In the genomic region with DNA sequence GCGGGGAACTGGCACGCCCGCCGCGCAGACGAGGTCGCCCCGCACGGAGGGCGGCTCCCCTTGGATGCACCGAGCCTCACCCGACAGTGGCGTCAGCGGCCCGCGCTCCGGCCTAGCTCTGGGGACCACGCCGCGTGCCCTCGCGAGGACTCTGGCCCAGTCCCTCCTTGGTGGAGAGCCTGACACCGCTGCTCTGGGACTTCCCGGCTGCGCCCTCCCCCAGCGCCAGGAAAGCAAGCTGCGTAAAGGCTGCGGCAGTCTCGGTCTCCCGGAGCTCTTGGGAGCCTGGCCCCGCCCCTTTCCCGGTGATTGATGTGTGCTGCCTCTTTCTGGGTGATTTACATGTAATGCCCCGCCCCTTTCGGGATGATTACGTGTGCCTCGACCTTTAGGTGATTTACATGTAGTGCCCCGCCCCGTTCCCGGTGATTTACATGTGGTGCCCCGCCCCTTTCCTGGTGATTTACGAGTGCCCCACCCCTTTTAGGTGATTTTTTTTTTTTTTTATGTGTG, we compare ENCODE assay signal across 8 cellular contexts. TPM values are rescaled to one million over a fixed set of nuclear protein-coding genes. Genes with fewer than 3 reads are reported as not detected.
DNase-seq lines count a peak whose midpoint lies in the region; ATAC-seq, FAIRE-seq and TF ChIP-seq lines count a peak whose summit lies in the region.

A gene (minus strand): TSS at position 248 of the 513 bp plus-strand sequence. CDS start 252 bp downstream, outside the sequence.

- peak within 1 kb of the TSS; percentile 60 for H3K9ac ChIP-seq in H9 (ENCODE audit: extremely low read depth, insufficient read length, low read length)

- H3K27ac Mint-ChIP-seq in H9 = peak within 1 kb of the TSS; percentile 77 to 100 (median 99); a peak in 6 of 7 replicates
- peak within 1 kb of the TSS; percentile 96 for H3K27ac Mint-ChIP-seq in activated naive CD4-positive, alpha-beta T cell treated with anti-CD3 and anti-CD28 coated beads, Interleukin-2, amount 10 ng/mL, durations not matched to agents 7 days and 5 days

- no peak within 1 kb of the TSS for H4K8ac ChIP-seq in H9 (replicated peaks; ENCODE audit: insufficient read length, low read depth, low read length)

- peak within 1 kb of the TSS; percentile 90 for H3K18ac ChIP-seq in H9 (ENCODE audit: insufficient read length, low read depth, low read length)

- H3K79me2 ChIP-seq in H9 (ENCODE audit: insufficient read depth, low read length) = no peaks in the 10 kb centered on the region

- H2BK5ac ChIP-seq in H9 (ENCODE audit: insufficient read length, low read length) = no peak within 1 kb of the TSS

- peak within 1 kb of the TSS; percentile 53 for H3K4me3 ChIP-seq in SJCRH30
- peak within 1 kb of the TSS; percentile 55 to 85 for H3K4me3 ChIP-seq in gastroesophageal sphincter
- peak within 1 kb of the TSS; percentile 66 to 72 for H3K4me3 ChIP-seq in neutrophil (ENCODE audit: low read depth in 1 of 2, low read length in 1 of 2)

- H3K4ac ChIP-seq in H9 (ENCODE audit: low read depth, low read length) = no peak within 1 kb of the TSS

- H3K27me3 ChIP-seq in H9 (ENCODE audit: insufficient read depth, low read length) (no peaks in the 10 kb centered on the region; the same call in 1 of the 2 replicates), SJCRH30 (no peaks in the 10 kb centered on the region), gastroesophageal sphincter (no peaks in the 10 kb centered on the region), neutrophil (peaks cover 59% of the 10 kb centered on the region)

- H3K36me3 ChIP-seq in SJCRH30 = peaks cover 12% of the 10 kb centered on the region
- H3K36me3 ChIP-seq in gastroesophageal sphincter = peaks cover 0 to 38% of the 10 kb centered on the region in 2 donors
- H3K36me3 ChIP-seq in neutrophil = peaks cover 40% of the 10 kb centered on the region

- peak; percentile 100 for FAIRE-seq in G401.6 (lab: Jason Lieb, UNC)

- no peak within 1 kb of the TSS for H3T11ph ChIP-seq in H9 (ENCODE audit: low read length)

- H3K4me1 ChIP-seq in H9 (ENCODE audit: insufficient read depth, low read length) (no peaks in the 10 kb centered on the region), SJCRH30 (no peaks in the 10 kb centered on the region), gastroesophageal sphincter (peaks cover 0 to 70% (median 17%) of the 10 kb centered on the region in 3 donors), neutrophil (ENCODE audit: control insufficient read depth in 1 of 2, insufficient read depth in 1 of 2, low read depth in 1 of 2, low read length in 1 of 2) (peaks cover 28 to 32% of the 10 kb centered on the region in 2 experiments)

- WGBS in H9 (ENCODE audit: extremely low coverage, insufficient read length, low lambda C conversion rate) = no CpG with 5 or more reads among the region's 41 CpGs
- WGBS in gastroesophageal sphincter (ENCODE audit: low coverage in 1 of 2), 2 donors = 0% methylated on average over 8 to 13 of the region's 41 CpGs

- no peak within 1 kb of the TSS for H4K5ac ChIP-seq in H9 (ENCODE audit: insufficient read length, low read depth, low read length)

- H3K4me2 ChIP-seq in H9 (ENCODE audit: insufficient read depth, insufficient read length, low read length) = peak within 1 kb of the TSS; percentile 45

- H3K14ac ChIP-seq in H9 (ENCODE audit: insufficient read depth, low read length) = peak within 1 kb of the TSS; percentile 92

- DNase-seq in H9 (peak; percentile 99), M059J (ENCODE audit: low read depth) (peak; percentile 99), SJCRH30 (peak; percentile 91), substantia nigra (lab: John Stamatoyannopoulos, UW) (peak; percentile 56 to 98 (median 89))
- peak; percentile 98 for DNase-seq in activated naive CD4-positive, alpha-beta T cell treated with anti-CD3 and anti-CD28 coated beads, Interleukin-2, amount 10 ng/mL, durations not matched to agents 7 days and 5 days

- no peaks in the 10 kb centered on the region for H3K79me1 ChIP-seq in H9 (ENCODE audit: insufficient read depth, low read depth, low read length, poor library complexity, severe bottlenecking)

- peak within 1 kb of the TSS; percentile 89 for H2BK120ac ChIP-seq in H9 (ENCODE audit: low read depth, low read length, poor library complexity, severe bottlenecking)

- H3K9me3 ChIP-seq in H9 (ENCODE audit: control insufficient read depth, low read depth, low read length) (no peaks in the 10 kb centered on the region), SJCRH30 (replicated peaks) (no peaks in the 10 kb centered on the region), gastroesophageal sphincter (no peaks in the 10 kb centered on the region), neutrophil (no peaks in the 10 kb centered on the region)

- peak within 1 kb of the TSS; percentile 75 to 84 for H3K4me3 Mint-ChIP-seq in H9
- H3K4me3 Mint-ChIP-seq in activated naive CD4-positive, alpha-beta T cell treated with anti-CD3 and anti-CD28 coated beads, Interleukin-2, amount 10 ng/mL, durations not matched to agents 7 days and 5 days = peak within 1 kb of the TSS; percentile 76

- TF ChIP-seq POLR2A in gastroesophageal sphincter (IDR thresholded peaks at IDR 0.05) = peak; percentile 76

- no peak within 1 kb of the TSS for H2AK5ac ChIP-seq in H9 (ENCODE audit: insufficient read length, low read length)

- H4K91ac ChIP-seq in H9 (ENCODE audit: insufficient read length, low read depth, low read length) = no peak within 1 kb of the TSS

- peak; percentile 80 for ATAC-seq in gastroesophageal sphincter

- no peak within 1 kb of the TSS for H3K23ac ChIP-seq in H9 (ENCODE audit: insufficient read length, low read depth, low read length)

- H2BK20ac ChIP-seq in H9 (ENCODE audit: low read depth, low read length, poor library complexity, severe bottlenecking) = no peak within 1 kb of the TSS

- H3K56ac ChIP-seq in H9 (ENCODE audit: insufficient read length, low read depth, low read length) = no peak within 1 kb of the TSS

- H3K9me3 Mint-ChIP-seq in H9 = peaks cover 2 to 3% of the 10 kb centered on the region in 2 experiments; a peak in 1 of 5 replicates
- no peaks in the 10 kb centered on the region for H3K9me3 Mint-ChIP-seq in activated naive CD4-positive, alpha-beta T cell treated with anti-CD3 and anti-CD28 coated beads, Interleukin-2, amount 10 ng/mL, durations not matched to agents 7 days and 5 days

- H2BK12ac ChIP-seq in H9 (ENCODE audit: insufficient read length, low read depth, low read length) = no peak within 1 kb of the TSS

- H3K27me3 Mint-ChIP-seq in H9 (ENCODE audit: low read depth) = peaks cover 24% of the 10 kb centered on the region
- peaks cover 35% of the 10 kb centered on the region for H3K27me3 Mint-ChIP-seq in activated naive CD4-positive, alpha-beta T cell treated with anti-CD3 and anti-CD28 coated beads, Interleukin-2, amount 10 ng/mL, durations not matched to agents 7 days and 5 days

- no peak within 1 kb of the TSS for H2AFZ ChIP-seq in H9 (ENCODE audit: low read length)

- TF ChIP-seq EP300 in gastroesophageal sphincter (IDR thresholded peaks at IDR 0.05) = no peak

- TF ChIP-seq CTCF in H9 (conservative IDR thresholded peaks at IDR 0.05) (no peak), gastroesophageal sphincter (IDR thresholded peaks at IDR 0.05) (no peak), neutrophil (IDR thresholded peaks at IDR 0.05) (no peak)

- H3K27ac ChIP-seq in H9 (ENCODE audit: insufficient read length, low read depth, low read length) = peak within 1 kb of the TSS; percentile 47
- H3K27ac ChIP-seq in SJCRH30 = peak within 1 kb of the TSS; percentile 43; the same call in 1 of the 2 replicates
- H3K27ac ChIP-seq in gastroesophageal sphincter = peak within 1 kb of the TSS; percentile 84 to 99 (median 97)
- peak within 1 kb of the TSS; percentile 66 for H3K27ac ChIP-seq in neutrophil
- H3K27ac ChIP-seq in substantia nigra (ENCODE audit: low read depth, low read length, poor library complexity, severe bottlenecking) = peak within 1 kb of the TSS; percentile 76

- CTCF ChIA-PET in activated naive CD4-positive, alpha-beta T cell treated with anti-CD3 and anti-CD28 coated beads, Interleukin-2, amount 10 ng/mL, durations not matched to agents 7 days and 5 days (lab: Charles Lee) = interaction anchor here (0.6 to 1.8 kb wide), 2 partner anchors 9 to 538 kb away, joined by 3 to 6 read pairs; no protein-coding TSS in a partner anchor

- H3K36me3 Mint-ChIP-seq in H9 (ENCODE audit: insufficient read depth in 1 of 3, low read depth in 3 of 3) = peaks cover 13 to 30% (median 29%) of the 10 kb centered on the region in 3 experiments; a peak in 6 of 7 replicates
- peaks cover 19% of the 10 kb centered on the region for H3K36me3 Mint-ChIP-seq in activated naive CD4-positive, alpha-beta T cell treated with anti-CD3 and anti-CD28 coated beads, Interleukin-2, amount 10 ng/mL, durations not matched to agents 7 days and 5 days

- H2BK15ac ChIP-seq in H9 (ENCODE audit: low read depth, low read length) = no peak within 1 kb of the TSS

- no peaks in the 10 kb centered on the region for H4K20me1 ChIP-seq in H9 (ENCODE audit: control insufficient read depth, insufficient read depth, insufficient read length)

- H3K4me1 Mint-ChIP-seq in H9 = peaks cover 7% of the 10 kb centered on the region in 2 experiments; a peak in 3 of 4 replicates
- H3K4me1 Mint-ChIP-seq in activated naive CD4-positive, alpha-beta T cell treated with anti-CD3 and anti-CD28 coated beads, Interleukin-2, amount 10 ng/mL, durations not matched to agents 7 days and 5 days = peaks cover 37% of the 10 kb centered on the region

- H3K23me2 ChIP-seq in H9 (ENCODE audit: insufficient read length, low read depth, low read length, poor library complexity, severe bottlenecking) = peaks cover 11% of the 10 kb centered on the region

RNA-seq across cellular contexts. Expression of the gene that starts here (rescaled TPM):
- 3.7 and 3.8 TPM in 2 replicates for total RNA-seq in H9 (2021)
- total RNA-seq in M059J (2014; rRNA removed; shearing (Covaris generic)) = 1.2 and 2.0 TPM in 2 replicates
- 0.38 and 0.40 TPM in 2 replicates for total RNA-seq in SJCRH30 (2014; rRNA removed; shearing (Covaris generic))
- total RNA-seq in gastroesophageal sphincter = 1 to 10 TPM; 2.6 to 9.1 (median 4.5) TPM

Comparison
In these comparisons a context has a peak if more than half of its experiments do, and no peak if none do; other contexts are left out.
1. Peak in every context shown above with its lines: DNase-seq, ATAC-seq, H3K4me3 ChIP-seq and H3K27ac ChIP-seq.
2. Peak in DNase-seq, H3K4me3 ChIP-seq and H3K27ac ChIP-seq in SJCRH30; RNA of the gene not detected or under 1 TPM.
3. H3K27ac ChIP-seq: peak in every context shown above with its lines; median percentile 97 in gastroesophageal sphincter; 76 in substantia nigra; 66 in neutrophil; 47 in H9; 43 in SJCRH30.